ENCODE assay signal across 1 cellular context in the genomic region with DNA sequence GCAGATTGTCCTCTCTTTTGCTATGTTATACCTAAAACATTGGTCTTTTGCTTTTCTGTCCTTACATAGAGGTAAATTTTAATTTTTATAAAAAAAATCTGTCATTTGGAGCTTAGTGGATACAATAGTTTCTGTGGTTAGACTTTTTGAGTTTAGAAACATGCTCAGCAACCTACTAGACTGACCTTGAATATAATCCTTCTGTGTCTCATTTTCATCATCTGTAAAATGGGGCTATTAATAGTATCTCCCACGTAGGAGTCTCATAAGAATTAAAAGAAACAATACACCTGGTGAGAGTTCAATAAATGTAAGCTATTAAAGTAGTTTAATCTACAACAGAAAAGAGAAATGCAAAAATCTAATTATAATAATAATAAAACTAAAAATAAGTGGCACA.
TF ChIP-seq lines count a peak whose summit lies in the region.

No MANE protein-coding gene starts in this region.

TF ChIP-seq in IMR-90, 13 proteins besides CTCF, POLR2A, EP300 and RAD21:
- TF ChIP-seq SMC3 (IDR thresholded peaks at IDR 0.05; ENCODE audit: low read depth, low read length) (no peak), CEBPB (IDR thresholded peaks at IDR 0.05; ENCODE audit: low read depth, low read length) (no peak), RFX5 (IDR thresholded peaks at IDR 0.05; ENCODE audit: low read depth, low read length) (no peak), MAFK (IDR thresholded peaks at IDR 0.05; ENCODE audit: low read depth, low read length) (no peak), CHD1 (IDR thresholded peaks at IDR 0.05; ENCODE audit: low read depth, low read length) (no peak), BHLHE40 (IDR thresholded peaks at IDR 0.05; ENCODE audit: low read depth, low read length) (no peak), RCOR1 (IDR thresholded peaks at IDR 0.05; ENCODE audit: insufficient replicate concordance, low read length) (no peak), NFE2L2 (IDR thresholded peaks at IDR 0.05; ENCODE audit: low read depth, low read length) (no peak), FOS (IDR thresholded peaks at IDR 0.05; ENCODE audit: low read depth, low read length) (no peak)
- TF ChIP-seq, protein P1, sequence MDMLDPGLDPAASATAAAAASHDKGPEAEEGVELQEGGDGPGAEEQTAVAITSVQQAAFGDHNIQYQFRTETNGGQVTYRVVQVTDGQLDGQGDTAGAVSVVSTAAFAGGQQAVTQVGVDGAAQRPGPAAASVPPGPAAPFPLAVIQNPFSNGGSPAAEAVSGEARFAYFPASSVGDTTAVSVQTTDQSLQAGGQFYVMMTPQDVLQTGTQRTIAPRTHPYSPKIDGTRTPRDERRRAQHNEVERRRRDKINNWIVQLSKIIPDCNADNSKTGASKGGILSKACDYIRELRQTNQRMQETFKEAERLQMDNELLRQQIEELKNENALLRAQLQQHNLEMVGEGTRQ (IDR thresholded peaks at IDR 0.05; ENCODE audit: low read depth, low read length): no peak
